Comparison of ENCODE assay signal across 7 cellular contexts in the genomic region with DNA sequence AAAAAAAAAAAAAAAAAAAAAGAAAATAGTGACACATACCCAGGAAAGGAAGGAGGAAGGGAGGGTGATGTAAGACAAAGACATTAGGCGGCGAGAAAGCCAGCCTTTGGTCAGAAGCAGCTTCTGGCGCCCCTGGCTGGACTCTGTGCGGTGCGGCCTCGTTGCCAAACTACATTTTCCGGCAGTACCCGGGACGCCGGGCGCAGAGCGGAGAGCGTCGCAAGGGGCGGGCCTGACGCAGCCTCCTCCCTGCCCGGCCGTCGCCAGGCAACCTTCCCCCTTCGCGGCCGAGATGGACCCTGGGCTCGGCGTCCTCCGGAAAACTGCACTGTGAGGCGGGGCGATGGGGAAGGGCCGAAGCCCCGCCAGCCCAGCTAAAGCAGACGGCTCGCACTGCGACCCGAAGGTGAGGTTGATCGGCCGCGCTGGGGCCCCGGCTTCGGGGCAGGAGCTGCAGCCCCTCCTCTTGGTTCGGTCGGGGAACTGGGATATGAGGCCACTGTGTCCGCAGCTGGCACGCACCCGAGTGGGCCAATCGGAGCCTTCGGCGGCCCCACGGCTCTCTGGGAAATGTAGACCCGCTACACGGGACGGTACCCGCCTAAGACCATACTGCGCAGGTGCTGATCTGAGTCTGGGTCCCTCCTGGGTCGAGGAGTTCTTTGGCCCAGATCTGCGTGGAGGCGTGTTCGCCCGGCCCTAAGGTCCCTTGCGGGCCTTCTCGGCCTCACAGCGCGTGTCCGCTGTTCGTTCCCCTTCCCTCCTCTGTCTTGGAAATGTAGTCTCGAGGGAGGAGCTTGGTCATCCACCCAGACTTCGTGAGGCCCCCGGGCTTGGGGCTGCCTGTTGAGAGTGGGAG. TPM values are rescaled to one million over a fixed set of nuclear protein-coding genes. Genes with fewer than 3 reads are reported as not detected.
DNase-seq lines count a peak whose midpoint lies in the region; ATAC-seq and TF ChIP-seq lines count a peak whose summit lies in the region.

No MANE protein-coding gene starts in this region.

- H3K27ac Mint-ChIP-seq in T-helper 17 cell: peak overlapping the region; percentile 95

- ATAC-seq in GM18870 (IDR thresholded peaks at IDR 0.05; ENCODE audit: unreplicated experiment) (peak; percentile 38), HG03095 (IDR thresholded peaks at IDR 0.05; ENCODE audit: unreplicated experiment) (peak; percentile 42), T-helper 17 cell (peak; percentile 38)

- no peaks in the 10 kb centered on the region for H3K9me3 ChIP-seq in T-helper 17 cell (ENCODE audit: control insufficient read depth, low read length, poor library complexity, severe bottlenecking)

- H3K36me3 ChIP-seq in kidney epithelial cell (ENCODE audit: control insufficient read depth, insufficient read depth, low read length): no peaks in the 10 kb centered on the region

- peaks cover 33% of the 10 kb centered on the region for H3K4me1 Mint-ChIP-seq in T-helper 17 cell

- peak; percentile 64 to 68 (median 65) for DNase-seq in T-helper 17 cell
- DNase-seq in cardiac fibroblast (ENCODE audit: low read depth in 2 of 2): peak; percentile 94 to 95
- DNase-seq in kidney epithelial cell (ENCODE audit: low read depth): no peak
- DNase-seq in stimulated activated CD4-positive, alpha-beta T cell treated with anti-CD3 and anti-CD28 coated beads, Interleukin-1b, Interleukin-23, amount 100 ng/mL, for 48 hours: peak; percentile 84
- DNase-seq in SHP77 treated with DMSO at 0.1 percent for 48 hours (lab: John Stamatoyannopoulos, UW): no peak

- H3K27me3 ChIP-seq in kidney epithelial cell (ENCODE audit: control insufficient read depth, insufficient read depth, low read length): no peaks in the 10 kb centered on the region

- peak; percentile 10 for TF ChIP-seq CTCF in cardiac fibroblast (IDR thresholded peaks at IDR 0.05; ENCODE audit: low read depth, low read length)
- no peak for TF ChIP-seq CTCF in kidney epithelial cell (IDR thresholded peaks at IDR 0.05; ENCODE audit: insufficient read depth, low read length, poor library complexity, severe bottlenecking)

- H3K27me3 Mint-ChIP-seq in T-helper 17 cell: no peaks in the 10 kb centered on the region

- peaks cover 2% of the 10 kb centered on the region for H3K36me3 Mint-ChIP-seq in T-helper 17 cell (ENCODE audit: low read depth)

- peak overlapping the region; percentile 83 to 86 for H3K4me3 ChIP-seq in cardiac fibroblast (replicated peaks in 1 of 2; ENCODE audit: low read depth in 2 of 2, low read length in 2 of 2)
- H3K4me3 ChIP-seq in kidney epithelial cell (ENCODE audit: low read depth, low read length): peak overlapping the region; percentile 73

- peak overlapping the region; percentile 93 for H3K4me3 Mint-ChIP-seq in T-helper 17 cell

RNA-seq across cellular contexts. Expression of a gene that starts 2.3 kb away (rescaled TPM):
- total RNA-seq in T-helper 17 cell (10 to 100 TPM; 29.9 to 34.0 TPM), kidney epithelial cell (14.6 and 19.3 TPM in 2 replicates)

RNA-seq across cellular contexts. Expression of a gene that starts 17.0 kb away (rescaled TPM):
- total RNA-seq in T-helper 17 cell (10 to 100 TPM; 36.1 to 63.5 TPM), kidney epithelial cell (50.3 and 58.2 TPM in 2 replicates)

RNA-seq across cellular contexts. Expression of a gene that starts 20.5 kb away (rescaled TPM):
- total RNA-seq in T-helper 17 cell (10 to 100 TPM; 74.8 to 88.8 TPM), kidney epithelial cell (139 and 154 TPM in 2 replicates)

RNA-seq across cellular contexts. Expression of a gene that starts 31.5 kb away (rescaled TPM):
- total RNA-seq in T-helper 17 cell (100 to 1,000 TPM; 427 to 525 TPM), kidney epithelial cell (381 and 470 TPM in 2 replicates)

RNA-seq across cellular contexts. Expression of a gene that starts 55.8 kb away (rescaled TPM):
- total RNA-seq in T-helper 17 cell (1 to 10 TPM; 7.0 to 8.2 TPM), kidney epithelial cell (15.6 and 16.2 TPM in 2 replicates)

Comparison
In these comparisons a context has a peak if more than half of its experiments do, and no peak if none do; other contexts are left out.
1. DNase-seq: peak in T-helper 17 cell (3 of 3), cardiac fibroblast (2 of 2) and stimulated activated CD4-positive, alpha-beta T cell treated with anti-CD3 and anti-CD28 coated beads, Interleukin-1b, Interleukin-23, amount 100 ng/mL, for 48 hours (single experiment); none in kidney epithelial cell (single experiment) and SHP77 treated with DMSO at 0.1 percent for 48 hours (single experiment).
2. Peak in every context shown above with its lines, with median percentiles within 50 percentile points of each other: ATAC-seq.